10 cellular contexts compared by ENCODE assay signal in the genomic region with DNA sequence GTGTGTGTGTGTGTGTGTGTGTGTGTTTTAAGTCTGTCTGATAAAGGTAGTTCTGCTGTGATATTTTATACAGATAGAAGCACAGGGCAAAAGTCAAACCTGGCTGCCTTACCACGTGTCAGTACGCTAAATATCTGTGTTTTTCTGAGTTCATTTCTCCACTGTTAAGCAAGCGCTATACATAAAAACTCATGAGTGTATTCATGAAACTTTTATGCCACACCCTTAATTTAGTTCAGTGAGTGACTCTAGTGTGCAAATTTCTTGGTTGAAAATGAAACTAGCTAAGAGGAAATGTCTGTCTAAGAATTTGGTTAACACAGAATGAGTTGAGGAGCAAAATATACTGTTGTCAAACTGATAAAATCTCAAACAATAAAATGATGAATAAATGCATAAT. TPM values are rescaled to one million over a fixed set of nuclear protein-coding genes. Genes with fewer than 3 reads are reported as not detected.
DNase-seq lines count a peak whose midpoint lies in the region; ATAC-seq, FAIRE-seq and TF ChIP-seq lines count a peak whose summit lies in the region.
"Had no signal": no experiment of that assay in that cellular context is flagged by ENCODE, and none has a peak within 500 bp of the region (broad histone marks: within the 10 kb centered on the region; RNA-seq: fewer than 3 reads in every experiment).

No MANE protein-coding gene starts in this region.

- H3K9me3 ChIP-seq in effector memory CD4-positive, alpha-beta T cell (ENCODE audit: control insufficient read depth, low read length) = no peaks in the 10 kb centered on the region
- no peaks in the 10 kb centered on the region for H3K9me3 ChIP-seq in Caco-2
- H3K9me3 ChIP-seq: ovary had no signal

- H3K27me3 ChIP-seq in effector memory CD4-positive, alpha-beta T cell (replicated peaks; ENCODE audit: control insufficient read depth, insufficient read depth, low read length, poor library complexity, severe bottlenecking) = no peaks in the 10 kb centered on the region
- H3K27me3 ChIP-seq in Caco-2 (replicated peaks; ENCODE audit: control insufficient read depth, insufficient read depth, low read length) = no peaks in the 10 kb centered on the region
- H3K27me3 ChIP-seq: ovary had no signal

- H3K27me3 Mint-ChIP-seq in Caco-2 (ENCODE audit: insufficient read depth, unreplicated experiment) = no peaks in the 10 kb centered on the region

- POLR2A ChIA-PET in Caco-2 (lab: Charles Lee) = no interaction called here
- POLR2A ChIA-PET in HEK293T (lab: Yijun Ruan, JAX) = no interaction called here

- peaks cover 44% of the 10 kb centered on the region for H3K4me1 ChIP-seq in effector memory CD4-positive, alpha-beta T cell (ENCODE audit: control insufficient read depth, insufficient read depth, low read length, poor library complexity, severe bottlenecking)
- H3K4me1 ChIP-seq in Caco-2 = 0 out of 2 replicates have a peak, but pooled peaks cover 4% of the 10 kb centered on the region

- TF ChIP-seq CTCF in GM12864 (IDR thresholded peaks at IDR 0.05; ENCODE audit: low read depth, low read length, missing control alignments) (no peak), GM20000 (IDR thresholded peaks at IDR 0.05; ENCODE audit: extremely low read depth, missing control alignments) (no peak), Caco-2 (IDR thresholded peaks at IDR 0.05; ENCODE audit: insufficient read depth in 1 of 2, low read depth in 1 of 2, low read length in 1 of 2, severe bottlenecking in 1 of 2, unreplicated experiment in 1 of 2) (no peak)

- intact Hi-C loops in Caco-2 (cut with micrococcal nuclease; ENCODE audit: unreplicated experiment) = no loop called here

- H3K27ac Mint-ChIP-seq in Caco-2 (ENCODE audit: unreplicated experiment) = no peak overlapping the region

- peaks cover 33% of the 10 kb centered on the region for H3K36me3 ChIP-seq in effector memory CD4-positive, alpha-beta T cell (ENCODE audit: control insufficient read depth, insufficient read depth, low read length)
- no peaks in the 10 kb centered on the region for H3K36me3 ChIP-seq in Caco-2 (ENCODE audit: control insufficient read depth, insufficient read depth, low read length)
- H3K36me3 ChIP-seq: ovary had no signal

- H3K9me3 Mint-ChIP-seq in Caco-2 (ENCODE audit: unreplicated experiment) = no peaks in the 10 kb centered on the region

- peaks cover 5% of the 10 kb centered on the region for H3K36me3 Mint-ChIP-seq in Caco-2 (ENCODE audit: insufficient read depth, unreplicated experiment)

- CTCF ChIA-PET in Caco-2 (lab: Charles Lee) = no interaction called here
- CTCF ChIA-PET in HEK293T (lab: Yijun Ruan, JAX) = no interaction called here

- peaks cover 6% of the 10 kb centered on the region for H3K4me1 Mint-ChIP-seq in Caco-2 (ENCODE audit: low read depth, unreplicated experiment)

- H3K4me3 ChIP-seq in GM12864 (ENCODE audit: low read depth, low read length) (no peak overlapping the region), Caco-2 (ENCODE audit: low read depth, low read length) (no peak overlapping the region)
- peak overlapping the region; percentile 12 for H3K4me3 ChIP-seq in effector memory CD4-positive, alpha-beta T cell (ENCODE audit: insufficient read depth, low read depth, low read length, poor library complexity, severe bottlenecking)
- H3K4me3 ChIP-seq: ovary had no signal

- no peak overlapping the region for H3K4me3 Mint-ChIP-seq in Caco-2 (ENCODE audit: unreplicated experiment)

- BruUV-seq in Caco-2 (replicated peaks; lab: Mats Ljungman, UMichigan) = no TSS peak

- peak overlapping the region; percentile 38 for H3K27ac ChIP-seq in effector memory CD4-positive, alpha-beta T cell (ENCODE audit: insufficient read depth, low read length, poor library complexity, severe bottlenecking)
- H3K27ac ChIP-seq: ovary had no signal

- FAIRE-seq in frontal cortex (lab: Jason Lieb, UNC) = no peak
- FAIRE-seq in urothelium cell line (lab: Jason Lieb, UNC) = no peak

- DNase-seq in GM12864 (ENCODE audit: low read depth) (peak; percentile 55), GM20000 (ENCODE audit: low spot score) (peak; percentile 66), frontal cortex (ENCODE audit: low spot score in 2 of 2) (no peak), urothelium cell line (ENCODE audit: low spot score) (no peak), Caco-2 (no peak), HEK293T (ENCODE audit: extremely low spot score) (no peak)
- DNase-seq in effector memory CD4-positive, alpha-beta T cell = no peak
- DNase-seq: cortex of kidney, ovary had no signal

- ATAC-seq in HG03439 (IDR thresholded peaks at IDR 0.05; ENCODE audit: unreplicated experiment) = peak; percentile 93

TF ChIP-seq in HEK293T, 16 proteins besides CTCF, POLR2A, EP300 and RAD21:
- TF ChIP-seq ZNF384 (IDR thresholded peaks at IDR 0.05) (no peak), TARDBP (IDR thresholded peaks at IDR 0.05) (no peak), FOXK2 (IDR thresholded peaks at IDR 0.05) (no peak), SUZ12 (IDR thresholded peaks at IDR 0.05) (no peak), BHLHE40 (IDR thresholded peaks at IDR 0.05; ENCODE audit: borderline replicate concordance) (no peak), ELF4 (IDR thresholded peaks at IDR 0.05) (no peak), SP1 (IDR thresholded peaks at IDR 0.05) (no peak), FOXM1 (IDR thresholded peaks at IDR 0.05; ENCODE audit: borderline replicate concordance) (no peak), LEF1 (IDR thresholded peaks at IDR 0.05; ENCODE audit: borderline replicate concordance) (no peak), CTBP1 (IDR thresholded peaks at IDR 0.05; ENCODE audit: borderline replicate concordance) (no peak), ARNT (IDR thresholded peaks at IDR 0.05) (no peak), FOXA1 (IDR thresholded peaks at IDR 0.05) (no peak), NFRKB (IDR thresholded peaks at IDR 0.05) (no peak), HDGF (IDR thresholded peaks at IDR 0.05; ENCODE audit: borderline replicate concordance) (no peak), L3MBTL2 (conservative IDR thresholded peaks at IDR 0.05) (no peak)
- TF ChIP-seq, protein P1, sequence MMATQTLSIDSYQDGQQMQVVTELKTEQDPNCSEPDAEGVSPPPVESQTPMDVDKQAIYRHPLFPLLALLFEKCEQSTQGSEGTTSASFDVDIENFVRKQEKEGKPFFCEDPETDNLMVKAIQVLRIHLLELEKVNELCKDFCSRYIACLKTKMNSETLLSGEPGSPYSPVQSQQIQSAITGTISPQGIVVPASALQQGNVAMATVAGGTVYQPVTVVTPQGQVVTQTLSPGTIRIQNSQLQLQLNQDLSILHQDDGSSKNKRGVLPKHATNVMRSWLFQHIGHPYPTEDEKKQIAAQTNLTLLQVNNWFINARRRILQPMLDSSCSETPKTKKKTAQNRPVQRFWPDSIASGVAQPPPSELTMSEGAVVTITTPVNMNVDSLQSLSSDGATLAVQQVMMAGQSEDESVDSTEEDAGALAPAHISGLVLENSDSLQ (IDR thresholded peaks at IDR 0.05) = no peak

RNA-seq across cellular contexts. Expression of gene CASP10, which starts 11.2 kb away (rescaled TPM):
- total RNA-seq in frontal cortex (2.4 TPM), Caco-2 (2022) (5.8 and 5.9 TPM in 2 replicates)

Comparison
In these comparisons a context has a peak if more than half of its experiments do, and no peak if none do; other contexts are left out.
1. DNase-seq: peak in GM12864 (single experiment) and GM20000 (single experiment); none in effector memory CD4-positive, alpha-beta T cell (0 of 3), frontal cortex (0 of 2), urothelium cell line (single experiment), Caco-2 (0 of 2) and HEK293T (single experiment).